Comparison of ENCODE assay signal across 11 cellular contexts in genomic region chr7:32587431-32587948, GRCh38.
DNase-seq lines count a peak whose midpoint lies in the region; ATAC-seq and TF ChIP-seq lines count a peak whose summit lies in the region.
"Had no signal": no experiment of that assay in that cellular context is flagged by ENCODE, and none has a peak within 500 bp of the region (broad histone marks: within the 10 kb centered on the region; RNA-seq: fewer than 3 reads in every experiment).

No MANE protein-coding gene starts in this region.

- DNase-seq in Caki2 (ENCODE audit: low read depth) (peak; percentile 31), SK-MEL-5 (ENCODE audit: low read depth, low spot score) (peak; percentile 64), fibroblast of pulmonary artery (ENCODE audit: low read depth) (peak; percentile 95), ovary (peak; percentile 30 to 49 (median 39)), GM20000 (ENCODE audit: low spot score) (no peak), MM.1S (no peak)
- DNase-seq: activated T-cell treated with anti-CD3 and anti-CD28 coated beads, Interleukin-2, amount 50 U/mL, for 4 hours; naive B cell; NK-92 treated with Interleukin-12 subunit alpha and Interleukin-12 subunit beta, amount 100 ng/mL, for 24 hours had no signal

- no peak overlapping the region for H3K9ac ChIP-seq in MM.1S (ENCODE audit: low read length)

- H3F3A ChIP-seq in MM.1S (ENCODE audit: insufficient read depth, low read length), result no peaks in the 10 kb centered on the region

- peaks cover 8% of the 10 kb centered on the region for H3K4me1 ChIP-seq in ovary (ENCODE audit: insufficient read depth)
- no peaks in the 10 kb centered on the region for H3K4me1 ChIP-seq in MM.1S (ENCODE audit: low read length)

- no peaks in the 10 kb centered on the region for H4K20me1 ChIP-seq in MM.1S (ENCODE audit: insufficient read depth, low read length)

- H2AFZ ChIP-seq in MM.1S (ENCODE audit: low read length), result no peak overlapping the region

- H3K27ac ChIP-seq in ovary (peak overlapping the region in 1 of 2 donors; percentile 33), MM.1S (ENCODE audit: low read length) (no peak overlapping the region)

- in situ Hi-C loops in Caki2 (cut with HindIII; ENCODE audit: low pct_unique_long_range_greater_than_20kb, low sequenced_read_pairs) (no loop called here), SK-MEL-5 (cut with HindIII; ENCODE audit: low pct_unique_long_range_greater_than_20kb, low sequenced_read_pairs) (no loop called here)

- TF ChIP-seq POLR2A in ovary (IDR thresholded peaks at IDR 0.05) (no peak), GM18505 (IDR thresholded peaks at IDR 0.05; ENCODE audit: borderline replicate concordance, extremely low read depth, insufficient read depth, insufficient read length) (no peak)

- no peak for TF ChIP-seq EP300 in ovary (IDR thresholded peaks at IDR 0.05)

- H3K27me3 ChIP-seq in ovary, result no peaks in the 10 kb centered on the region
- H3K27me3 ChIP-seq in MM.1S (replicated peaks; ENCODE audit: insufficient read depth, low read length), result no peaks in the 10 kb centered on the region

- H3K9me3 ChIP-seq in ovary (no peaks in the 10 kb centered on the region), MM.1S (replicated peaks; ENCODE audit: insufficient read depth, low read length) (no peaks in the 10 kb centered on the region)

- no peak overlapping the region for H3K4me2 ChIP-seq in MM.1S (ENCODE audit: low read depth, low read length)

- TF ChIP-seq CTCF in fibroblast of pulmonary artery (IDR thresholded peaks at IDR 0.05; ENCODE audit: low read length, missing control alignments) (no peak), ovary (IDR thresholded peaks at IDR 0.05) (no peak), GM20000 (IDR thresholded peaks at IDR 0.05; ENCODE audit: extremely low read depth, missing control alignments) (no peak), MM.1S (IDR thresholded peaks at IDR 0.05; ENCODE audit: low read length) (no peak)

- 3 to 12% (median 5%) methylated on average over 9 of the region's 9 CpGs for WGBS in ovary, 3 donors

- H3K9me2 ChIP-seq in MM.1S (replicated peaks; ENCODE audit: insufficient read depth, low read length), result no peaks in the 10 kb centered on the region

- H3K4me3 ChIP-seq in fibroblast of pulmonary artery (replicated peaks; ENCODE audit: low read depth, low read length) (peak overlapping the region; percentile 30), ovary (no peak overlapping the region), MM.1S (ENCODE audit: low read length) (no peak overlapping the region)

- H3K36me3 ChIP-seq in ovary (no peaks in the 10 kb centered on the region), MM.1S (replicated peaks; ENCODE audit: insufficient read depth, low read length) (peaks cover 10% of the 10 kb centered on the region; the same call in 1 of the 2 replicates)

- ATAC-seq in GM18505 (IDR thresholded peaks at IDR 0.05; ENCODE audit: unreplicated experiment) (no peak), HG03342 (IDR thresholded peaks at IDR 0.05; ENCODE audit: unreplicated experiment) (no peak)
- ATAC-seq: activated T-cell treated with anti-CD3 and anti-CD28 coated beads, Interleukin-2, amount 50 U/mL, for 4 hours had no signal

- intact Hi-C loops in ovary (cut with DNase I), result no loop called here

- H3K79me2 ChIP-seq in MM.1S (ENCODE audit: low read length), result no peaks in the 10 kb centered on the region

Comparison
In these comparisons a context has a peak if more than half of its experiments do, and no peak if none do; other contexts are left out.
1. DNase-seq: peak in Caki2 (single experiment), SK-MEL-5 (single experiment), fibroblast of pulmonary artery (single experiment) and ovary (5 of 5); none in GM20000 (single experiment) and MM.1S (single experiment).